ENCODE assay signal across 9 cellular contexts in genomic region chr11:13338437-13339069, GRCh38.
DNase-seq lines count a peak whose midpoint lies in the region; FAIRE-seq and TF ChIP-seq lines count a peak whose summit lies in the region.
"Had no signal": no experiment of that assay in that cellular context is flagged by ENCODE, and none has a peak within 500 bp of the region (broad histone marks: within the 10 kb centered on the region; RNA-seq: fewer than 3 reads in every experiment).

No MANE protein-coding gene starts in this region.

- peaks cover 5 to 17% of the 10 kb centered on the region in 2 donors for H3K36me3 Mint-ChIP-seq in CD4-positive, alpha-beta memory T cell
- no peaks in the 10 kb centered on the region for H3K36me3 Mint-ChIP-seq in neural progenitor cell

- H3K36me3 ChIP-seq in CD4-positive, alpha-beta memory T cell (ENCODE audit: insufficient read depth, low read length) = no peaks in the 10 kb centered on the region
- H3K36me3 ChIP-seq in bronchial epithelial cell (ENCODE audit: control insufficient read depth, insufficient read depth, low read length) = peaks cover under 1% of the 10 kb centered on the region
- no peaks in the 10 kb centered on the region for H3K36me3 ChIP-seq in neural progenitor cell

- no peak overlapping the region for H2AFZ ChIP-seq in neural progenitor cell (replicated peaks)

- H3K27ac ChIP-seq in CD4-positive, alpha-beta memory T cell (ENCODE audit: low read depth, low read length) = peak overlapping the region; percentile 25
- H3K27ac ChIP-seq in neural progenitor cell = no peak overlapping the region

- no peaks in the 10 kb centered on the region for H3K9me3 Mint-ChIP-seq in CD4-positive, alpha-beta memory T cell
- H3K9me3 Mint-ChIP-seq in neural progenitor cell = no peaks in the 10 kb centered on the region

- no peaks in the 10 kb centered on the region for H3K79me2 ChIP-seq in neural progenitor cell (ENCODE audit: low read depth)

- no peak for TF ChIP-seq CTCF in bronchial epithelial cell (IDR thresholded peaks at IDR 0.05; ENCODE audit: insufficient read depth, low read length, severe bottlenecking)
- no peak for TF ChIP-seq CTCF in neural progenitor cell (IDR thresholded peaks at IDR 0.05)

- H3K4me1 Mint-ChIP-seq in CD4-positive, alpha-beta memory T cell = peaks cover 53 to 87% (median 68%) of the 10 kb centered on the region in 4 donors
- H3K4me1 Mint-ChIP-seq in neural progenitor cell = peaks cover 15% of the 10 kb centered on the region

- POLR2A ChIA-PET in CD4-positive, alpha-beta memory T cell (lab: Charles Lee; ENCODE audit: partially characterized antibody) = interaction anchor here (0.6 to 1.0 kb wide), 4 partner anchors 62 to 360 kb away, joined by 3 to 4 read pairs (median 3); no protein-coding TSS in a partner anchor

- H3K9me3 ChIP-seq in CD4-positive, alpha-beta memory T cell (ENCODE audit: control insufficient read depth in 1 of 2, low read length in 2 of 2) = no peaks in the 10 kb centered on the region
- H3K9me3 ChIP-seq in neural progenitor cell (ENCODE audit: low read depth) = no peaks in the 10 kb centered on the region

- H3K4me1 ChIP-seq in CD4-positive, alpha-beta memory T cell (ENCODE audit: insufficient read depth, low read length) = peaks cover 58% of the 10 kb centered on the region
- no peaks in the 10 kb centered on the region for H3K4me1 ChIP-seq in neural progenitor cell

- peak overlapping the region; percentile 52 to 86 (median 68) for H3K4me3 Mint-ChIP-seq in CD4-positive, alpha-beta memory T cell
- no peak overlapping the region for H3K4me3 Mint-ChIP-seq in neural progenitor cell

- no peak for DNase-seq in CD4-positive, alpha-beta memory T cell
- DNase-seq in NCI-H226 (peak; percentile 61), bronchial epithelial cell (ENCODE audit: low read depth) (peak; percentile 65), neural progenitor cell (ENCODE audit: low spot score) (no peak), SKM-1 treated with dmso at 0.1 percent for 144 hours (lab: John Stamatoyannopoulos, UW; ENCODE audit: unreplicated experiment) (no peak), iPS-NIHi7 (ENCODE audit: extremely low spot score) (no peak), NCI-H2196 treated with DMSO at 0.1 percent for 48 hours (lab: John Stamatoyannopoulos, UW; ENCODE audit: unreplicated experiment) (no peak), NCI-H1105 treated with DMSO at 0.1 percent for 48 hours (lab: John Stamatoyannopoulos, UW) (no peak)

- CTCF ChIA-PET in CD4-positive, alpha-beta memory T cell (lab: Charles Lee; ENCODE audit: partially characterized antibody) = interaction anchor here (0.7 to 3.9 kb wide), 12 partner anchors 9 to 375 kb away, joined by 3 to 33 read pairs (median 3); no protein-coding TSS in a partner anchor

- H3K27me3 Mint-ChIP-seq in CD4-positive, alpha-beta memory T cell = no peaks in the 10 kb centered on the region
- H3K27me3 Mint-ChIP-seq in neural progenitor cell (ENCODE audit: insufficient read depth, low read depth) = peaks cover 5% of the 10 kb centered on the region

- no peaks in the 10 kb centered on the region for H4K20me1 ChIP-seq in neural progenitor cell (ENCODE audit: low read depth)

- H3F3A ChIP-seq in neural progenitor cell (ENCODE audit: low read depth) = no peaks in the 10 kb centered on the region

- no peaks in the 10 kb centered on the region for H3K27me3 ChIP-seq in CD4-positive, alpha-beta memory T cell (ENCODE audit: insufficient read depth, low read length)
- H3K27me3 ChIP-seq in bronchial epithelial cell (ENCODE audit: control insufficient read depth, insufficient read depth, low read length) (no peaks in the 10 kb centered on the region), neural progenitor cell (no peaks in the 10 kb centered on the region)

- H3K27ac Mint-ChIP-seq in CD4-positive, alpha-beta memory T cell = peak overlapping the region; percentile 67 to 94 (median 85)
- H3K27ac Mint-ChIP-seq in neural progenitor cell = peak overlapping the region; percentile 36

- intact Hi-C loops in CD4-positive, alpha-beta memory T cell (cut with micrococcal nuclease) = loop anchor here (2.0 kb wide), 1 partner anchor 62 kb away; the partner anchor contains the start of gene BMAL1

- peak overlapping the region in 1 of 2 donors; percentile 25 for H3K4me3 ChIP-seq in CD4-positive, alpha-beta memory T cell (ENCODE audit: low read length in 2 of 2)
- peak overlapping the region; percentile 7 for H3K4me3 ChIP-seq in bronchial epithelial cell (ENCODE audit: low read depth, low read length)
- no peak overlapping the region for H3K4me3 ChIP-seq in neural progenitor cell

- H3K4me2 ChIP-seq in neural progenitor cell = no peak overlapping the region

- H3K9ac ChIP-seq in neural progenitor cell = no peak overlapping the region

- FAIRE-seq in bronchial epithelial cell (lab: Jason Lieb, UNC) = no peak
- FAIRE-seq: islet of Langerhans had no signal

Comparison
In these comparisons a context has a peak if more than half of its experiments do, and no peak if none do; other contexts are left out.
1. DNase-seq: peak in NCI-H226 (single experiment) and bronchial epithelial cell (single experiment); none in CD4-positive, alpha-beta memory T cell (0 of 5), neural progenitor cell (single experiment), SKM-1 treated with dmso at 0.1 percent for 144 hours (single experiment), iPS-NIHi7 (single experiment), NCI-H2196 treated with DMSO at 0.1 percent for 48 hours (single experiment) and NCI-H1105 treated with DMSO at 0.1 percent for 48 hours (single experiment).